37 cellular contexts compared by ENCODE assay signal in genomic region chrX:31714797-31715196, GRCh38.
"Had no signal": no experiment of that assay in that cellular context is flagged by ENCODE, and none has a peak within 500 bp of the region (broad histone marks: within the 10 kb centered on the region; RNA-seq: fewer than 3 reads in every experiment).

No MANE protein-coding gene starts in this region.

- H3K27ac Mint-ChIP-seq: activated B cell treated with CpG ODN at 0.5 μM for 24 hours; activated CD4-positive, alpha-beta memory T cell treated with anti-CD3 and anti-CD28 coated beads for 36 hours; activated CD4-positive, alpha-beta T cell treated with anti-CD3 and anti-CD28 coated beads, Interleukin-2, amount 10 ng/mL, durations not matched to agents 24 days and 14 days; activated CD8-positive, alpha-beta T cell treated with anti-CD3 and anti-CD28 coated beads for 36 hours; activated naive CD4-positive, alpha-beta T cell treated with anti-CD3 and anti-CD28 coated beads for 36 hours; activated naive CD4-positive, alpha-beta T cell treated with anti-CD3 and anti-CD28 coated beads, Interleukin-2, amount 50 U/mL, for 72 hours; activated naive CD8-positive, alpha-beta T cell treated with anti-CD3 and anti-CD28 coated beads for 36 hours; activated T-cell treated with anti-CD3 and anti-CD28 coated beads, Interleukin-2, amount 50 U/mL, for 72 hours; activated T-helper 1 cell treated with anti-CD3 and anti-CD28 coated beads, Interleukin-12 subunit alpha, Interleukin-12 subunit beta, Interleukin-2, Interleukin-4 antibody, amounts not matched to agents 30 ng/mL and 10 ng/mL and 1 ng/mL, durations not matched to agents 14 hours and 24 hours and 36 hours; activated T-helper 17 cell treated with anti-CD3 and anti-CD28 coated beads, Interleukin-2, amount 50 U/mL, for 72 hours; brain; T-helper 1 cell treated with Interleukin-12 subunit alpha and Interleukin-12 subunit beta and Interleukin-4 antibody, amounts not matched to agents 30 μg/mL and 1 μg/mL, for 36 hours; T-helper 2 cell treated with Interferon-gamma antibody and Interleukin-4, amounts not matched to agents 5 μg/mL and 100 μg/mL, for 36 hours had no signal

- H3K9me3 Mint-ChIP-seq: activated B cell treated with CpG ODN at 0.5 μM for 24 hours; activated CD4-positive, alpha-beta memory T cell treated with anti-CD3 and anti-CD28 coated beads for 36 hours; activated CD4-positive, alpha-beta T cell treated with anti-CD3 and anti-CD28 coated beads, Interleukin-2, amount 10 ng/mL, durations not matched to agents 24 days and 14 days; activated CD8-positive, alpha-beta T cell treated with anti-CD3 and anti-CD28 coated beads for 36 hours; activated naive CD4-positive, alpha-beta T cell treated with anti-CD3 and anti-CD28 coated beads for 36 hours; activated naive CD4-positive, alpha-beta T cell treated with anti-CD3 and anti-CD28 coated beads, Interleukin-2, amount 50 U/mL, for 72 hours; activated naive CD8-positive, alpha-beta T cell treated with anti-CD3 and anti-CD28 coated beads for 36 hours; activated T-cell treated with anti-CD3 and anti-CD28 coated beads, Interleukin-2, amount 50 U/mL, for 4 hours; activated T-cell treated with anti-CD3 and anti-CD28 coated beads, Interleukin-2, amount 50 U/mL, for 72 hours; activated T-helper 1 cell treated with anti-CD3 and anti-CD28 coated beads, Interleukin-12 subunit alpha, Interleukin-12 subunit beta, Interleukin-2, Interleukin-4 antibody, amounts not matched to agents 30 ng/mL and 10 ng/mL and 1 ng/mL, durations not matched to agents 14 hours and 24 hours and 36 hours; activated T-helper 17 cell treated with anti-CD3 and anti-CD28 coated beads, Interleukin-2, amount 50 U/mL, for 72 hours; brain; central memory CD8-positive, alpha-beta T cell; T-helper 1 cell treated with Interleukin-12 subunit alpha and Interleukin-12 subunit beta and Interleukin-4 antibody, amounts not matched to agents 30 μg/mL and 1 μg/mL, for 36 hours; T-helper 2 cell treated with Interferon-gamma antibody and Interleukin-4, amounts not matched to agents 5 μg/mL and 100 μg/mL, for 36 hours had no signal

- H3K27me3 ChIP-seq: adrenal gland, cardiac muscle cell had no signal

- H3K9me3 ChIP-seq: adrenal gland had no signal

- FAIRE-seq: bronchial epithelial cell, TTC549 had no signal

- DNase-seq: activated B cell treated with CpG ODN at 0.5 μM for 24 hours; activated CD4-positive, alpha-beta memory T cell treated with anti-CD3 and anti-CD28 coated beads for 36 hours; activated CD4-positive, alpha-beta T cell treated with anti-CD3 and anti-CD28 coated beads for 4 hours; activated CD4-positive, alpha-beta T cell treated with anti-CD3 and anti-CD28 coated beads, Interleukin-2, amount 10 ng/mL, durations not matched to agents 24 days and 14 days; activated CD4-positive, alpha-beta T cell treated with anti-CD3 and anti-CD28 coated beads, Interleukin-2, amount 50 U/mL, for 1 hour; activated CD4-positive, alpha-beta T cell treated with anti-CD3 and anti-CD28 coated beads, Interleukin-2, amount 50 U/mL, for 4 hours; activated CD4-positive, CD25-positive, alpha-beta regulatory T cell treated with anti-CD3 and anti-CD28 coated beads, Interleukin-2, amount 50 U/mL, for 72 hours; activated CD8-positive, alpha-beta memory T cell treated with anti-CD3 and anti-CD28 coated beads, Interleukin-2, amount 50 U/mL, for 4 hours; activated CD8-positive, alpha-beta T cell treated with anti-CD3 and anti-CD28 coated beads for 36 hours; activated effector memory CD4-positive, alpha-beta T cell treated with anti-CD3 and anti-CD28 coated beads, Interleukin-2, amount 50 U/mL, for 16 hours; activated gamma-delta T cell treated with Interleukin-2 at 50 U/mL for 16 hours; activated naive CD4-positive, alpha-beta T cell; activated naive CD4-positive, alpha-beta T cell treated with anti-CD3 and anti-CD28 coated beads for 36 hours; activated naive CD4-positive, alpha-beta T cell treated with anti-CD3 and anti-CD28 coated beads, Interleukin-2, amount 50 U/mL, for 16 hours; activated naive CD8-positive, alpha-beta T cell treated with anti-CD3 and anti-CD28 coated beads for 36 hours; activated T-cell treated with anti-CD3 and anti-CD28 coated beads for 4 hours; activated T-cell treated with anti-CD3 and anti-CD28 coated beads, Interleukin-2, amount 50 U/mL, for 1 hour; activated T-cell treated with anti-CD3 and anti-CD28 coated beads, Interleukin-2, amount 50 U/mL, for 4 hours; activated T-cell treated with anti-CD3 and anti-CD28 coated beads, Interleukin-2, amount 50 U/mL, for 72 hours; adrenal gland; amniotic stem cell; aorta; caudate nucleus; cerebellar nuclear complex; T-helper 2 cell; T-helper 9 cell had no signal

- H3K27ac ChIP-seq: adrenal gland, cardiac muscle cell, VCaP had no signal

- H3K4me1 ChIP-seq: adrenal gland had no signal

- H3K36me3 Mint-ChIP-seq: activated CD4-positive, alpha-beta memory T cell treated with anti-CD3 and anti-CD28 coated beads for 36 hours; activated naive CD4-positive, alpha-beta T cell treated with anti-CD3 and anti-CD28 coated beads, Interleukin-2, amount 50 U/mL, for 72 hours; activated naive CD8-positive, alpha-beta T cell treated with anti-CD3 and anti-CD28 coated beads for 36 hours; brain had no signal

- H3K27me3 Mint-ChIP-seq: activated B cell treated with CpG ODN at 0.5 μM for 24 hours; activated CD4-positive, alpha-beta memory T cell treated with anti-CD3 and anti-CD28 coated beads for 36 hours; activated CD4-positive, alpha-beta T cell treated with anti-CD3 and anti-CD28 coated beads, Interleukin-2, amount 10 ng/mL, durations not matched to agents 24 days and 14 days; activated CD8-positive, alpha-beta T cell treated with anti-CD3 and anti-CD28 coated beads for 36 hours; activated naive CD8-positive, alpha-beta T cell treated with anti-CD3 and anti-CD28 coated beads for 36 hours; activated T-helper 17 cell treated with anti-CD3 and anti-CD28 coated beads, Interleukin-2, amount 50 U/mL, for 72 hours; brain; central memory CD8-positive, alpha-beta T cell had no signal

- H3K36me3 ChIP-seq: adrenal gland, cardiac muscle cell had no signal

- H3K4me3 Mint-ChIP-seq: activated B cell treated with CpG ODN at 0.5 μM for 24 hours; activated CD4-positive, alpha-beta memory T cell treated with anti-CD3 and anti-CD28 coated beads for 36 hours; activated CD4-positive, alpha-beta T cell treated with anti-CD3 and anti-CD28 coated beads, Interleukin-2, amount 10 ng/mL, durations not matched to agents 24 days and 14 days; activated CD8-positive, alpha-beta T cell treated with anti-CD3 and anti-CD28 coated beads for 36 hours; activated naive CD4-positive, alpha-beta T cell treated with anti-CD3 and anti-CD28 coated beads for 36 hours; activated naive CD8-positive, alpha-beta T cell treated with anti-CD3 and anti-CD28 coated beads for 36 hours; activated T-cell treated with anti-CD3 and anti-CD28 coated beads, Interleukin-2, amount 50 U/mL, for 4 hours; activated T-cell treated with anti-CD3 and anti-CD28 coated beads, Interleukin-2, amount 50 U/mL, for 72 hours; activated T-helper 1 cell treated with anti-CD3 and anti-CD28 coated beads, Interleukin-12 subunit alpha, Interleukin-12 subunit beta, Interleukin-2, Interleukin-4 antibody, amounts not matched to agents 30 ng/mL and 10 ng/mL and 1 ng/mL, durations not matched to agents 14 hours and 24 hours and 36 hours; activated T-helper 17 cell treated with anti-CD3 and anti-CD28 coated beads, Interleukin-2, amount 50 U/mL, for 72 hours; brain; central memory CD8-positive, alpha-beta T cell; T-helper 1 cell treated with Interleukin-12 subunit alpha and Interleukin-12 subunit beta and Interleukin-4 antibody, amounts not matched to agents 30 μg/mL and 1 μg/mL, for 36 hours; T-helper 2 cell treated with Interferon-gamma antibody and Interleukin-4, amounts not matched to agents 5 μg/mL and 100 μg/mL, for 36 hours had no signal

- H3K4me3 ChIP-seq: adrenal gland, cardiac muscle cell had no signal

- H3K4me1 Mint-ChIP-seq: activated B cell treated with CpG ODN at 0.5 μM for 24 hours; activated CD4-positive, alpha-beta T cell treated with anti-CD3 and anti-CD28 coated beads, Interleukin-2, amount 10 ng/mL, durations not matched to agents 24 days and 14 days; activated naive CD8-positive, alpha-beta T cell treated with anti-CD3 and anti-CD28 coated beads for 36 hours; activated T-helper 17 cell treated with anti-CD3 and anti-CD28 coated beads, Interleukin-2, amount 50 U/mL, for 72 hours; central memory CD8-positive, alpha-beta T cell had no signal
